In genomic region chr5:179858241-179858585, GRCh38 we compare ENCODE assay signal across 8 cellular contexts. TPM values are rescaled to one million over a fixed set of nuclear protein-coding genes. Genes with fewer than 3 reads are reported as not detected.
A peak's percentile ranks its signal among the peaks of the same experiment; 100 is the strongest.
DNase-seq lines count a peak whose midpoint lies in the region; ATAC-seq and TF ChIP-seq lines count a peak whose summit lies in the region.

No MANE protein-coding gene starts in this region.

- POLR2A ChIA-PET in BJ (lab: Charles Lee): interaction anchor here (0.6 kb wide), 1 partner anchor 19 kb away, joined by 4 read pairs; no protein-coding TSS in a partner anchor

- H3K36me3 ChIP-seq in BJ (ENCODE audit: control insufficient read depth, insufficient read depth, low read length): peaks cover 10% of the 10 kb centered on the region
- H3K36me3 ChIP-seq in SJCRH30: peaks cover 13% of the 10 kb centered on the region
- H3K36me3 ChIP-seq in ascending aorta: peaks cover 6 to 14% of the 10 kb centered on the region in 2 donors
- peaks cover 0 to 17% (median 11%) of the 10 kb centered on the region in 6 donors for H3K36me3 ChIP-seq in spleen

- peak; percentile 32 for ATAC-seq in GM18873 (IDR thresholded peaks at IDR 0.05; ENCODE audit: low FRiP score, unreplicated experiment)
- peak; percentile 38 for ATAC-seq in HG03108 (IDR thresholded peaks at IDR 0.05; ENCODE audit: unreplicated experiment)

- H3K27me3 ChIP-seq in BJ (ENCODE audit: control insufficient read depth, insufficient read depth, low read length) (no peaks in the 10 kb centered on the region), SJCRH30 (no peaks in the 10 kb centered on the region), ascending aorta (no peaks in the 10 kb centered on the region), spleen (replicated peaks in 1 of 7) (no peaks in the 10 kb centered on the region)

- H3K9me3 ChIP-seq in SJCRH30 (replicated peaks): 0 out of 2 replicates have a peak, but pooled peaks cover 3% of the 10 kb centered on the region
- no peaks in the 10 kb centered on the region for H3K9me3 ChIP-seq in ascending aorta
- H3K9me3 ChIP-seq in spleen: peaks cover 0 to 6% (median 0%) of the 10 kb centered on the region in 8 donors

- H3K27ac ChIP-seq in SJCRH30 (peak overlapping the region; percentile 71; the same call in 1 of the 2 replicates), ascending aorta (peak overlapping the region; percentile 78 to 86), spleen (peak overlapping the region; percentile 71 to 92 (median 88))

- H3K4me3 ChIP-seq in BJ (ENCODE audit: low read depth, low read length) (peak overlapping the region; percentile 95), SJCRH30 (peak overlapping the region; percentile 96), ascending aorta (peak overlapping the region; percentile 79 to 93), spleen (peak overlapping the region; percentile 88 to 100 (median 99))

- no peaks in the 10 kb centered on the region for H3K4me1 ChIP-seq in SJCRH30
- peaks cover 0 to 8% of the 10 kb centered on the region in 2 donors for H3K4me1 ChIP-seq in ascending aorta
- H3K4me1 ChIP-seq in spleen: peaks cover 10 to 57% (median 32%) of the 10 kb centered on the region in 6 donors

- no peak for DNase-seq in BJ (ENCODE audit: low read depth)
- no peak for DNase-seq in SJCRH30
- DNase-seq in ascending aorta (ENCODE audit: low spot score in 2 of 2): no peak
- DNase-seq in iPS-NIHi11 (ENCODE audit: low spot score): peak; percentile 67
- peak; percentile 89 for DNase-seq in spleen
- no peak for DNase-seq in NCI-H1436 treated with DMSO at 0.1 percent for 48 hours (lab: John Stamatoyannopoulos, UW)

- TF ChIP-seq CTCF in BJ (IDR thresholded peaks at IDR 0.05; ENCODE audit: insufficient read depth, low read depth, low read length) (no peak), ascending aorta (IDR thresholded peaks at IDR 0.05) (no peak), spleen (IDR thresholded peaks at IDR 0.05 in 8 of 11, conservative IDR thresholded peaks at IDR 0.05 in 3 of 11) (no peak)

- no peak for TF ChIP-seq POLR2A in spleen (IDR thresholded peaks at IDR 0.05)

- intact Hi-C loops in ascending aorta (cut with DNase I) (loop anchor here (1.0 to 10.0 kb wide), 5 partner anchors 36 to 437 kb away; partner anchors contain the start of genes MAPK9, SQSTM1 and TBC1D9B), spleen (cut with DNase I; ENCODE audit: low total_unique reads) (loop anchor here (10.0 kb wide), 1 partner anchor 53 kb away; the partner anchor contains the start of gene MGAT4B)

- CTCF ChIA-PET in BJ (lab: Yijun Ruan, JAX): interaction anchor here (1.5 kb wide), 1 partner anchor 11 kb away, joined by 3 read pairs; no protein-coding TSS in a partner anchor

- 0 to 1% (median 0%) methylated on average over 15 to 32 of the region's 32 CpGs for WGBS in spleen, 5 donors

RNA-seq across cellular contexts. Expression of gene MRNIP, which starts 0.4 kb away (rescaled TPM):
- polyA plus RNA-seq in BJ (2011; rRNA removed): 12.6 and 14.1 TPM in 2 replicates
- 3.7 and 9.5 TPM in 2 replicates for polyA minus RNA-seq in BJ (2011; rRNA and poly(A)+ RNA removed)
- total RNA-seq in SJCRH30 (2014; rRNA removed; shearing (Covaris generic)): 10.3 and 15.3 TPM in 2 replicates
- 17.3 TPM for total RNA-seq in ascending aorta
- 10 to 100 TPM; 46.2 to 88.4 (median 48.0) TPM for total RNA-seq in spleen
- polyA plus RNA-seq in spleen: 100 to 1,000 TPM in 1 of 3 donors, 10 to 100 TPM in 2; 34.9 to 107 (median 58.7) TPM

RNA-seq across cellular contexts. Expression of gene SQSTM1, which starts 37.5 kb away (rescaled TPM):
- polyA plus RNA-seq in BJ (2011; rRNA removed) (307 and 361 TPM in 2 replicates), spleen (100 to 1,000 TPM; 105 to 185 (median 126) TPM)
- polyA minus RNA-seq in BJ (2011; rRNA and poly(A)+ RNA removed): 103 and 140 TPM in 2 replicates
- total RNA-seq in SJCRH30 (2014; rRNA removed; shearing (Covaris generic)): 64.9 and 65.8 TPM in 2 replicates
- total RNA-seq in ascending aorta (476 TPM), spleen (100 to 1,000 TPM; 241 to 328 (median 311) TPM)

RNA-seq across cellular contexts. Expression of gene TBC1D9B, which starts 49.5 kb away (rescaled TPM):
- polyA plus RNA-seq in BJ (2011; rRNA removed): 53.2 and 89.0 TPM in 2 replicates
- 59.8 and 60.0 TPM in 2 replicates for polyA minus RNA-seq in BJ (2011; rRNA and poly(A)+ RNA removed)
- total RNA-seq in SJCRH30 (2014; rRNA removed; shearing (Covaris generic)): 33.6 and 37.0 TPM in 2 replicates
- 220 TPM for total RNA-seq in ascending aorta
- total RNA-seq in spleen: 100 to 1,000 TPM in 6 of 7 donors, 10 to 100 TPM in 1; 98.9 to 140 (median 120) TPM
- 10 to 100 TPM; 29.5 to 67.1 (median 38.0) TPM for polyA plus RNA-seq in spleen

RNA-seq across cellular contexts. Expression of gene MGAT4B, which starts 51.5 kb away (rescaled TPM):
- polyA plus RNA-seq in BJ (2011; rRNA removed) (91.7 and 131 TPM in 2 replicates), spleen (10 to 100 TPM; 34.9 to 49.3 (median 35.8) TPM)
- polyA minus RNA-seq in BJ (2011; rRNA and poly(A)+ RNA removed): 96.3 and 122 TPM in 2 replicates
- 55.5 and 60.5 TPM in 2 replicates for total RNA-seq in SJCRH30 (2014; rRNA removed; shearing (Covaris generic))
- total RNA-seq in ascending aorta (207 TPM), spleen (100 to 1,000 TPM in 2 of 7 donors, 10 to 100 TPM in 5; 76.8 to 117 (median 87.7) TPM)

Comparison
In these comparisons a context has a peak if more than half of its experiments do, and no peak if none do; other contexts are left out.
1. DNase-seq: peak in iPS-NIHi11 (single experiment) and spleen (single experiment); none in BJ (single experiment), SJCRH30 (0 of 2), ascending aorta (0 of 2) and NCI-H1436 treated with DMSO at 0.1 percent for 48 hours (single experiment).
2. Peak in every context shown above with its lines, with median percentiles within 50 percentile points of each other: H3K4me3 ChIP-seq and H3K27ac ChIP-seq.